Comparison of ENCODE assay signal across 22 cellular contexts in genomic region chr12:109356586-109356985, GRCh38. TPM values are rescaled to one million over a fixed set of nuclear protein-coding genes. Genes with fewer than 3 reads are reported as not detected.
"Had no signal": no experiment of that assay in that cellular context is flagged by ENCODE, and none has a peak within 500 bp of the region (broad histone marks: within the 10 kb centered on the region; RNA-seq: fewer than 3 reads in every experiment).

No MANE protein-coding gene starts in this region.

- H3K4me3 ChIP-seq: adrenal gland, SJCRH30 had no signal

- H3K9me3 ChIP-seq: adrenal gland, SJCRH30, SK-N-SH had no signal

- H3K4me1 ChIP-seq: adrenal gland, SJCRH30 had no signal

- FAIRE-seq: colon had no signal

- H3K36me3 ChIP-seq: adrenal gland, SJCRH30, WERI-Rb-1 had no signal

- DNase-seq: activated CD4-positive, alpha-beta memory T cell treated with anti-CD3 and anti-CD28 coated beads, Interleukin-2, amount 10 ng/mL, durations not matched to agents 7 days and 5 days; activated CD4-positive, alpha-beta T cell treated with anti-CD3 and anti-CD28 coated beads for 36 hours; activated CD4-positive, alpha-beta T cell treated with anti-CD3 and anti-CD28 coated beads, Interleukin-2, amount 50 U/mL, for 1 hour; activated CD8-positive, alpha-beta memory T cell treated with anti-CD3 and anti-CD28 coated beads, Interleukin-2, amount 50 U/mL, for 4 hours; activated naive CD4-positive, alpha-beta T cell treated with anti-CD3 and anti-CD28 coated beads, Interleukin-2, amount 50 U/mL, for 16 hours; activated naive CD8-positive, alpha-beta T cell treated with anti-CD3 and anti-CD28 coated beads, Interleukin-2, amount 10 ng/mL, durations not matched to agents 7 days and 5 days; activated T-cell treated with anti-CD3 and anti-CD28 coated beads, Interleukin-2, amount 50 U/mL, for 72 hours; adrenal gland; anterior cingulate cortex; cerebellar nuclear complex; KBM-7; NCI-H1092; NCI-H1694; NCI-H748 treated with DMSO at 0.1 percent for 48 hours; NK-92 treated with Interleukin-12 subunit alpha and Interleukin-12 subunit beta, amount 100 ng/mL, for 24 hours; OCI-M1; RPMI8226; SJCRH30; SK-N-SH; T-helper 1 cell; WERI-Rb-1 had no signal

- H3K27ac ChIP-seq: adrenal gland, SJCRH30, WERI-Rb-1 had no signal

RNA-seq across cellular contexts. Expression of gene MYO1H, which starts 8.9 kb away (rescaled TPM):
- polyA plus RNA-seq: SK-N-SH had no signal
